In the genomic region with DNA sequence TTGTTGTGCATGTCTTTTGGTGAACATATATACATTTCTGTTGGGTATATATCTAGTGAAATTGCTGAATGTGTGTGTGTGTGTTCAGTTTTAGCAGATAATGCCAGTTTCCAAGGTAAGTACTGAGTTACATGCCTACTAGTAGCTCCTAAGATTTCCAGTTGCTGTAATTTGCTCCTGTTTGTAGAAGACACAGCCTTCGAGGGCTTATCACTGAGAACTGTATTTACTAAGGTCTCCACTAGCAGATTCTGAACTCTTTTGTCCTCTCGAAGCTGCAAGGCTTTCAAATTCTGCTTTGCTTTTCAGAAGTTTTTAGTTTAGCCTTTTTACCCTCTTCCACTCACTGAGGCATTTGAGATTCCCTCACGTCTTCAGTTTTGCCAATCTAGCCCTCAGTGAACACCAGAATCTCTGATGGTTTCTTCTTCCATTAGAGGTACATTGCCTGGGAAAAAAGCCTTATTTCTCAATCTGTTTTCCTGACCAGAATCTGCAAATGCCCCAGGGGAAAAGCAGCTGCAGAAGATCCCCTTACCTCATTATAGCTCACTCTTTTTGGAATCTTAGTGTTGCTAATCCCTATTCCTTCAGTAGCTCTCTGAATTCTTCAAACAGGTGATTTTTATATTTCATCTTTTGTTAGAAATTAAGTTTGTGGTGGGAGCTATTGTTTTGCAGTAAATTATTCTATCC, we compare ENCODE assay signal across 21 cellular contexts. TPM values are rescaled to one million over a fixed set of nuclear protein-coding genes. Genes with fewer than 3 reads are reported as not detected.
DNase-seq lines count a peak whose midpoint lies in the region; ATAC-seq and TF ChIP-seq lines count a peak whose summit lies in the region.
"Had no signal": no experiment of that assay in that cellular context is flagged by ENCODE, and none has a peak within 500 bp of the region (broad histone marks: within the 10 kb centered on the region; RNA-seq: fewer than 3 reads in every experiment).

No MANE protein-coding gene starts in this region.

- DNase-seq in cardiac muscle cell (ENCODE audit: low read depth in 1 of 2, low spot score in 1 of 2) (peak in 1 of 2 donors; percentile 35), heart right ventricle (no peak), WTC11 (ENCODE audit: low spot score) (no peak), fibroblast of pulmonary artery (ENCODE audit: low read depth) (peak; percentile 27), skeletal muscle cell (ENCODE audit: low read depth) (peak; percentile 43), aorta (no peak), NOMO-1 treated with DMSO at 0.1 percent for 48 hours (lab: John Stamatoyannopoulos, UW; ENCODE audit: unreplicated experiment) (no peak)
- no peak for DNase-seq in stimulated activated CD4-positive, alpha-beta T cell treated with anti-CD3 and anti-CD28 coated beads, Interleukin-4, amount 100 ng/mL, for 1 hour
- DNase-seq: activated CD4-positive, alpha-beta T cell treated with anti-CD3 and anti-CD28 coated beads, Interleukin-2, amount 10 ng/mL, durations not matched to agents 24 days and 14 days; activated gamma-delta T cell treated with Interleukin-2 at 50 U/mL for 16 hours; amniotic stem cell; C1 segment of cervical spinal cord; DMS 273 treated with DMSO at 0.1 percent for 48 hours; H9; KG1; NCI-H1092; NCI-H2029 treated with DMSO at 0.1 percent for 48 hours; spleen; substantia nigra had no signal

- H3K27me3 ChIP-seq in cardiac muscle cell (no peaks in the 10 kb centered on the region), heart right ventricle (no peaks in the 10 kb centered on the region), aorta (ENCODE audit: control insufficient read depth in 1 of 2, insufficient read depth in 2 of 2, low read length in 1 of 2) (no peaks in the 10 kb centered on the region)
- H3K27me3 ChIP-seq: spleen had no signal

- H3K4me3 Mint-ChIP-seq in WTC11 = no peak overlapping the region
- H3K4me3 Mint-ChIP-seq: activated CD4-positive, alpha-beta T cell treated with anti-CD3 and anti-CD28 coated beads, Interleukin-2, amount 10 ng/mL, durations not matched to agents 24 days and 14 days; H9; neural crest cell had no signal

- peak overlapping the region; percentile 44; the same call in 1 of the 2 replicates for H3K27ac Mint-ChIP-seq in WTC11
- H3K27ac Mint-ChIP-seq: activated CD4-positive, alpha-beta T cell treated with anti-CD3 and anti-CD28 coated beads, Interleukin-2, amount 10 ng/mL, durations not matched to agents 24 days and 14 days had no signal

- peaks cover 6% of the 10 kb centered on the region; the same call in 1 of the 2 replicates for H3K9me3 Mint-ChIP-seq in WTC11
- H3K9me3 Mint-ChIP-seq: activated CD4-positive, alpha-beta T cell treated with anti-CD3 and anti-CD28 coated beads, Interleukin-2, amount 10 ng/mL, durations not matched to agents 24 days and 14 days had no signal

- no peaks in the 10 kb centered on the region for H3K9me3 ChIP-seq in cardiac muscle cell (ENCODE audit: low read depth)
- peaks cover 0 to 9% (median 0%) of the 10 kb centered on the region in 11 donors for H3K9me3 ChIP-seq in heart right ventricle
- H3K9me3 ChIP-seq in aorta (ENCODE audit: control insufficient read depth, low read length) = no peaks in the 10 kb centered on the region

- intact Hi-C loops in heart right ventricle (cut with DNase I) = no loop called here
- intact Hi-C loops in aorta (cut with DNase I) = no loop called here

- TF ChIP-seq CTCF in cardiac muscle cell (IDR thresholded peaks at IDR 0.05; ENCODE audit: low read depth, low read length) (no peak), heart right ventricle (IDR thresholded peaks at IDR 0.05) (no peak), WTC11 (IDR thresholded peaks at IDR 0.05) (no peak), fibroblast of pulmonary artery (IDR thresholded peaks at IDR 0.05; ENCODE audit: low read length, missing control alignments) (no peak)

- POLR2A ChIA-PET in WTC11 (lab: Charles Lee) = interaction anchor here (0.6 kb wide), 1 partner anchor 792 kb away, joined by 3 read pairs; no protein-coding TSS in a partner anchor

- H3K27me3 Mint-ChIP-seq in WTC11 (ENCODE audit: low read depth) = no peaks in the 10 kb centered on the region
- H3K27me3 Mint-ChIP-seq: activated CD4-positive, alpha-beta T cell treated with anti-CD3 and anti-CD28 coated beads, Interleukin-2, amount 10 ng/mL, durations not matched to agents 24 days and 14 days had no signal

- H3K4me1 Mint-ChIP-seq in WTC11 = peaks cover 26% of the 10 kb centered on the region

- H3K4me3 ChIP-seq in cardiac muscle cell (no peak overlapping the region), heart right ventricle (no peak overlapping the region), fibroblast of pulmonary artery (replicated peaks; ENCODE audit: low read depth, low read length) (no peak overlapping the region), skeletal muscle cell (ENCODE audit: low read depth, low read length) (no peak overlapping the region), aorta (ENCODE audit: low read length in 2 of 2) (no peak overlapping the region)
- H3K4me3 ChIP-seq: spleen had no signal

- ATAC-seq in heart right ventricle = no peak
- no peak for ATAC-seq in WTC11
- ATAC-seq in aorta (ENCODE audit: low FRiP score) = no peak

- 50 to 58% methylated on average over 3 of the region's 3 CpGs for WGBS in heart right ventricle, 2 donors
- 62 to 69% methylated on average over 3 of the region's 3 CpGs for WGBS in aorta, 2 donors

- peaks cover 8% of the 10 kb centered on the region for H3K36me3 Mint-ChIP-seq in WTC11

- H3K36me3 ChIP-seq in cardiac muscle cell (no peaks in the 10 kb centered on the region), heart right ventricle (peaks cover 0 to 6% (median 0%) of the 10 kb centered on the region in 9 donors), aorta (ENCODE audit: control insufficient read depth in 1 of 2, insufficient read depth in 2 of 2, low read length in 1 of 2) (peaks cover 0 to 4% of the 10 kb centered on the region in 2 donors)

- H3K4me1 ChIP-seq in cardiac muscle cell (ENCODE audit: low read depth) (peaks cover 6% of the 10 kb centered on the region), heart right ventricle (peaks cover 0 to 16% (median 7%) of the 10 kb centered on the region in 9 donors), aorta (ENCODE audit: control insufficient read depth in 1 of 2, insufficient read depth in 2 of 2, low read length in 2 of 2) (no peaks in the 10 kb centered on the region)
- H3K4me1 ChIP-seq: spleen had no signal

- H3K27ac ChIP-seq in cardiac muscle cell (peak overlapping the region; percentile 62), heart right ventricle (peak overlapping the region in 4 of 10 donors; percentile 10 to 45 (median 25)), aorta (ENCODE audit: low read depth in 1 of 2, low read length in 2 of 2) (no peak overlapping the region)
- H3K27ac ChIP-seq: HL-60, spleen had no signal

- CTCF ChIA-PET in WTC11 (lab: Charles Lee) = interaction anchor here (0.6 to 1.1 kb wide), 3 partner anchors 69 to 651 kb away, joined by 4 to 5 read pairs (median 4); no protein-coding TSS in a partner anchor

TF ChIP-seq in WTC11, 78 proteins besides CTCF, POLR2A, EP300 and RAD21:
- TF ChIP-seq TEAD4 (CRISPR knock-in tag; IDR thresholded peaks at IDR 0.05) = no peak
- no peak for TF ChIP-seq TEAD1 (CRISPR knock-in tag; IDR thresholded peaks at IDR 0.05)
- TF ChIP-seq, protein P1, sequence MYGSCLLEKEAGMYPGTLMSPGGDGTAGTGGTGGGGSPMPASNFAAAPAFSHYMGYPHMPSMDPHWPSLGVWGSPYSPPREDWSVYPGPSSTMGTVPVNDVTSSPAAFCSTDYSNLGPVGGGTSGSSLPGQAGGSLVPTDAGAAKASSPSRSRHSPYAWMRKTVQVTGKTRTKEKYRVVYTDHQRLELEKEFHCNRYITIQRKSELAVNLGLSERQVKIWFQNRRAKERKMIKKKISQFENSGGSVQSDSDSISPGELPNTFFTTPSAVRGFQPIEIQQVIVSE (CRISPR knock-in tag; IDR thresholded peaks at IDR 0.05; ENCODE audit: borderline replicate concordance) = no peak
- no peak for TF ChIP-seq FOXP1 (CRISPR knock-in tag; IDR thresholded peaks at IDR 0.05; ENCODE audit: borderline replicate concordance)
- no peak for TF ChIP-seq RORB (CRISPR knock-in tag; IDR thresholded peaks at IDR 0.05)
- TF ChIP-seq, protein P2, sequence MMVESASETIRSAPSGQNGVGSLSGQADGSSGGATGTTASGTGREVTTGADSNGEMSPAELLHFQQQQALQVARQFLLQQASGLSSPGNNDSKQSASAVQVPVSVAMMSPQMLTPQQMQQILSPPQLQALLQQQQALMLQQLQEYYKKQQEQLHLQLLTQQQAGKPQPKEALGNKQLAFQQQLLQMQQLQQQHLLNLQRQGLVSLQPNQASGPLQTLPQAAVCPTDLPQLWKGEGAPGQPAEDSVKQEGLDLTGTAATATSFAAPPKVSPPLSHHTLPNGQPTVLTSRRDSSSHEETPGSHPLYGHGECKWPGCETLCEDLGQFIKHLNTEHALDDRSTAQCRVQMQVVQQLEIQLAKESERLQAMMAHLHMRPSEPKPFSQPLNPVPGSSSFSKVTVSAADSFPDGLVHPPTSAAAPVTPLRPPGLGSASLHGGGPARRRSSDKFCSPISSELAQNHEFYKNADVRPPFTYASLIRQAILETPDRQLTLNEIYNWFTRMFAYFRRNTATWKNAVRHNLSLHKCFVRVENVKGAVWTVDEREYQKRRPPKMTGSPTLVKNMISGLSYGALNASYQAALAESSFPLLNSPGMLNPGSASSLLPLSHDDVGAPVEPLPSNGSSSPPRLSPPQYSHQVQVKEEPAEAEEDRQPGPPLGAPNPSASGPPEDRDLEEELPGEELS (CRISPR knock-in tag; IDR thresholded peaks at IDR 0.05) = no peak
- TF ChIP-seq NFATC4 (CRISPR knock-in tag; IDR thresholded peaks at IDR 0.05) = no peak
- TF ChIP-seq FOXJ3 (CRISPR knock-in tag; IDR thresholded peaks at IDR 0.05; ENCODE audit: borderline replicate concordance) = no peak
- TF ChIP-seq ZNF263 (CRISPR knock-in tag; IDR thresholded peaks at IDR 0.05; ENCODE audit: low read depth) = no peak
- TF ChIP-seq SP1 (CRISPR knock-in tag; conservative IDR thresholded peaks at IDR 0.05) = no peak
- TF ChIP-seq ZNF423 (CRISPR knock-in tag; IDR thresholded peaks at IDR 0.05) = no peak
- no peak for TF ChIP-seq ZNF396 (CRISPR knock-in tag; IDR thresholded peaks at IDR 0.05; ENCODE audit: borderline replicate concordance)
- TF ChIP-seq HMGA2 (CRISPR knock-in tag; IDR thresholded peaks at IDR 0.05) = no peak
- no peak for TF ChIP-seq ZNF416 (CRISPR knock-in tag; IDR thresholded peaks at IDR 0.05)

RNA-seq across cellular contexts. Expression of a gene that starts 52.9 kb away (rescaled TPM):
- total RNA-seq in cardiac muscle cell (17.5 and 32.9 TPM in 2 replicates), heart right ventricle (10 to 100 TPM; 41.9 to 71.0 (median 58.9) TPM), WTC11 (2021) (33.6 to 39.0 TPM (median 35.4 TPM) in 3 replicates), aorta (10 to 100 TPM; 74.5 to 93.9 TPM)
- polyA plus RNA-seq in cardiac muscle cell (17.7 and 20.2 TPM in 2 replicates), heart right ventricle (1 to 10 TPM; 4.2 to 7.6 TPM), aorta (10 to 100 TPM in 1 of 2 donors, 1 to 10 TPM in 1; 4.1 to 15.5 TPM)

Comparison
In these comparisons a context has a peak if more than half of its experiments do, and no peak if none do; other contexts are left out.
1. DNase-seq: peak in fibroblast of pulmonary artery (single experiment) and skeletal muscle cell (single experiment); none in heart right ventricle (0 of 2), WTC11 (single experiment), stimulated activated CD4-positive, alpha-beta T cell treated with anti-CD3 and anti-CD28 coated beads, Interleukin-4, amount 100 ng/mL, for 1 hour (single experiment), aorta (0 of 2) and NOMO-1 treated with DMSO at 0.1 percent for 48 hours (single experiment).